In the genomic region with DNA sequence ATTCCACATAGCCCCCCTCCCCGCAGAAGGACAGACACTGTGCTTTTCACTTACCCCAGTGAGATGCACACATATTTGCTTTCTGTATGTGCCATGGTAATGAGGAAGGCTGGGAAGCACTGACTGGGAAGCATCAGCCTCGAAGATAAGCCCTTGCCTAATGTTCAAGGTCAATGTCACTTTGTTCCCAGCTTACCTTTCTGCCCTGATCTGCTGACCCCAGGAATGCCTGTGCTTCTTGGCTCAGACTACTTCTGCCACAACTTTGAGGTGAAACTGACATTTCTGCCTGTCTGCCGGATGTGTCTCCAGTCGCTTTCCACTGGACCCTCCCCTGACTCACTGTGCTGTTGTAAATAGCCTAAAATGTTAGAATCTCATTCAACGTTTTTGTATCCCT, we compare ENCODE assay signal across 1 cellular context.
TF ChIP-seq lines count a peak whose summit lies in the region.

No MANE protein-coding gene starts in this region.

TF ChIP-seq in HepG2, 621 proteins besides CTCF, POLR2A, EP300 and RAD21 (continued from another document and continues in another):
- TF ChIP-seq, protein P1, sequence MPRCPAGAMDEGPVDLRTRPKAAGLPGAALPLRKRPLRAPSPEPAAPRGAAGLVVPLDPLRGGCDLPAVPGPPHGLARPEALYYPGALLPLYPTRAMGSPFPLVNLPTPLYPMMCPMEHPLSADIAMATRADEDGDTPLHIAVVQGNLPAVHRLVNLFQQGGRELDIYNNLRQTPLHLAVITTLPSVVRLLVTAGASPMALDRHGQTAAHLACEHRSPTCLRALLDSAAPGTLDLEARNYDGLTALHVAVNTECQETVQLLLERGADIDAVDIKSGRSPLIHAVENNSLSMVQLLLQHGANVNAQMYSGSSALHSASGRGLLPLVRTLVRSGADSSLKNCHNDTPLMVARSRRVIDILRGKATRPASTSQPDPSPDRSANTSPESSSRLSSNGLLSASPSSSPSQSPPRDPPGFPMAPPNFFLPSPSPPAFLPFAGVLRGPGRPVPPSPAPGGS (CRISPR knock-in tag; IDR thresholded peaks at IDR 0.05) = no peak
- TF ChIP-seq, protein P2, sequence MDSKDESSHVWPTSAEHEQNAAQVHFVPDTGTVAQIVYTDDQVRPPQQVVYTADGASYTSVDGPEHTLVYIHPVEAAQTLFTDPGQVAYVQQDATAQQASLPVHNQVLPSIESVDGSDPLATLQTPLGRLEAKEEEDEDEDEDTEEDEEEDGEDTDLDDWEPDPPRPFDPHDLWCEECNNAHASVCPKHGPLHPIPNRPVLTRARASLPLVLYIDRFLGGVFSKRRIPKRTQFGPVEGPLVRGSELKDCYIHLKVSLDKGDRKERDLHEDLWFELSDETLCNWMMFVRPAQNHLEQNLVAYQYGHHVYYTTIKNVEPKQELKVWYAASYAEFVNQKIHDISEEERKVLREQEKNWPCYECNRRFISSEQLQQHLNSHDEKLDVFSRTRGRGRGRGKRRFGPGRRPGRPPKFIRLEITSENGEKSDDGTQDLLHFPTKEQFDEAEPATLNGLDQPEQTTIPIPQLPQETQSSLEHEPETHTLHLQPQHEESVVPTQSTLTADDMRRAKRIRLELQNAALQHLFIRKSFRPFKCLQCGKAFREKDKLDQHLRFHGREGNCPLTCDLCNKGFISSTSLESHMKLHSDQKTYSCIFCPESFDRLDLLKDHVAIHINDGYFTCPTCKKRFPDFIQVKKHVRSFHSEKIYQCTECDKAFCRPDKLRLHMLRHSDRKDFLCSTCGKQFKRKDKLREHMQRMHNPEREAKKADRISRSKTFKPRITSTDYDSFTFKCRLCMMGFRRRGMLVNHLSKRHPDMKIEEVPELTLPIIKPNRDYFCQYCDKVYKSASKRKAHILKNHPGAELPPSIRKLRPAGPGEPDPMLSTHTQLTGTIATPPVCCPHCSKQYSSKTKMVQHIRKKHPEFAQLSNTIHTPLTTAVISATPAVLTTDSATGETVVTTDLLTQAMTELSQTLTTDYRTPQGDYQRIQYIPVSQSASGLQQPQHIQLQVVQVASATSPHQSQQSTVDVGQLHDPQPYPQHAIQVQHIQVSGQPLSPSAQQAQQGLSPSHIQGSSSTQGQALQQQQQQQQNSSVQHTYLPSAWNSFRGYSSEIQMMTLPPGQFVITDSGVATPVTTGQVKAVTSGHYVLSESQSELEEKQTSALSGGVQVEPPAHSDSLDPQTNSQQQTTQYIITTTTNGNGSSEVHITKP (CRISPR knock-in tag; IDR thresholded peaks at IDR 0.05; ENCODE audit: low read depth) = no peak
- TF ChIP-seq MZF1 (CRISPR knock-in tag; IDR thresholded peaks at IDR 0.05; ENCODE audit: borderline replicate concordance) = no peak
- no peak for TF ChIP-seq EZH2 (conservative IDR thresholded peaks at IDR 0.05; ENCODE audit: low read depth, low read length)
- TF ChIP-seq MYNN (CRISPR knock-in tag; IDR thresholded peaks at IDR 0.05; ENCODE audit: low read depth) = no peak
- no peak for TF ChIP-seq FOXM1 (CRISPR knock-in tag; IDR thresholded peaks at IDR 0.05)
- TF ChIP-seq ZNF343 (CRISPR knock-in tag; IDR thresholded peaks at IDR 0.05) = no peak
- no peak for TF ChIP-seq ZSCAN29 (CRISPR knock-in tag; conservative IDR thresholded peaks at IDR 0.05)
- no peak for TF ChIP-seq SIX1 (CRISPR knock-in tag; IDR thresholded peaks at IDR 0.05; ENCODE audit: borderline replicate concordance)
- TF ChIP-seq, protein P3, sequence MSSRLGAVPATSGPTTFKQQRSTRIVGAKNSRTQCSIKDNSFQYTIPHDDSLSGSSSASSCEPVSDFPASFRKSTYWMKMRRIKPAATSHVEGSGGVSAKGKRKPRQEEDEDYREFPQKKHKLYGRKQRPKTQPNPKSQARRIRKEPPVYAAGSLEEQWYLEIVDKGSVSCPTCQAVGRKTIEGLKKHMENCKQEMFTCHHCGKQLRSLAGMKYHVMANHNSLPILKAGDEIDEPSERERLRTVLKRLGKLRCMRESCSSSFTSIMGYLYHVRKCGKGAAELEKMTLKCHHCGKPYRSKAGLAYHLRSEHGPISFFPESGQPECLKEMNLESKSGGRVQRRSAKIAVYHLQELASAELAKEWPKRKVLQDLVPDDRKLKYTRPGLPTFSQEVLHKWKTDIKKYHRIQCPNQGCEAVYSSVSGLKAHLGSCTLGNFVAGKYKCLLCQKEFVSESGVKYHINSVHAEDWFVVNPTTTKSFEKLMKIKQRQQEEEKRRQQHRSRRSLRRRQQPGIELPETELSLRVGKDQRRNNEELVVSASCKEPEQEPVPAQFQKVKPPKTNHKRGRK (CRISPR knock-in tag; IDR thresholded peaks at IDR 0.05) = no peak
- TF ChIP-seq, protein P4, sequence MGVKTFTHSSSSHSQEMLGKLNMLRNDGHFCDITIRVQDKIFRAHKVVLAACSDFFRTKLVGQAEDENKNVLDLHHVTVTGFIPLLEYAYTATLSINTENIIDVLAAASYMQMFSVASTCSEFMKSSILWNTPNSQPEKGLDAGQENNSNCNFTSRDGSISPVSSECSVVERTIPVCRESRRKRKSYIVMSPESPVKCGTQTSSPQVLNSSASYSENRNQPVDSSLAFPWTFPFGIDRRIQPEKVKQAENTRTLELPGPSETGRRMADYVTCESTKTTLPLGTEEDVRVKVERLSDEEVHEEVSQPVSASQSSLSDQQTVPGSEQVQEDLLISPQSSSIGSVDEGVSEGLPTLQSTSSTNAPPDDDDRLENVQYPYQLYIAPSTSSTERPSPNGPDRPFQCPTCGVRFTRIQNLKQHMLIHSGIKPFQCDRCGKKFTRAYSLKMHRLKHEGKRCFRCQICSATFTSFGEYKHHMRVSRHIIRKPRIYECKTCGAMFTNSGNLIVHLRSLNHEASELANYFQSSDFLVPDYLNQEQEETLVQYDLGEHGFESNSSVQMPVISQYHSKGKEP (CRISPR knock-in tag; IDR thresholded peaks at IDR 0.05) = no peak
- no peak for TF ChIP-seq HMG20B (CRISPR knock-in tag; conservative IDR thresholded peaks at IDR 0.05)
- no peak for TF ChIP-seq SCMH1 (CRISPR knock-in tag; IDR thresholded peaks at IDR 0.05; ENCODE audit: borderline replicate concordance)
- TF ChIP-seq, protein P5, sequence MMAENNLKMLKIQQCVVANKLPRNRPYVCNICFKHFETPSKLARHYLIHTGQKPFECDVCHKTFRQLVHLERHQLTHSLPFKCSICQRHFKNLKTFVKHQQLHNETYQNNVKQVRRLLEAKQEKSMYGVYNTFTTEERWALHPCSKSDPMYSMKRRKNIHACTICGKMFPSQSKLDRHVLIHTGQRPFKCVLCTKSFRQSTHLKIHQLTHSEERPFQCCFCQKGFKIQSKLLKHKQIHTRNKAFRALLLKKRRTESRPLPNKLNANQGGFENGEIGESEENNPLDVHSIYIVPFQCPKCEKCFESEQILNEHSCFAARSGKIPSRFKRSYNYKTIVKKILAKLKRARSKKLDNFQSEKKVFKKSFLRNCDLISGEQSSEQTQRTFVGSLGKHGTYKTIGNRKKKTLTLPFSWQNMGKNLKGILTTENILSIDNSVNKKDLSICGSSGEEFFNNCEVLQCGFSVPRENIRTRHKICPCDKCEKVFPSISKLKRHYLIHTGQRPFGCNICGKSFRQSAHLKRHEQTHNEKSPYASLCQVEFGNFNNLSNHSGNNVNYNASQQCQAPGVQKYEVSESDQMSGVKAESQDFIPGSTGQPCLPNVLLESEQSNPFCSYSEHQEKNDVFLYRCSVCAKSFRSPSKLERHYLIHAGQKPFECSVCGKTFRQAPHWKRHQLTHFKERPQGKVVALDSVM (CRISPR knock-in tag; IDR thresholded peaks at IDR 0.05) = no peak
- TF ChIP-seq, protein P6, sequence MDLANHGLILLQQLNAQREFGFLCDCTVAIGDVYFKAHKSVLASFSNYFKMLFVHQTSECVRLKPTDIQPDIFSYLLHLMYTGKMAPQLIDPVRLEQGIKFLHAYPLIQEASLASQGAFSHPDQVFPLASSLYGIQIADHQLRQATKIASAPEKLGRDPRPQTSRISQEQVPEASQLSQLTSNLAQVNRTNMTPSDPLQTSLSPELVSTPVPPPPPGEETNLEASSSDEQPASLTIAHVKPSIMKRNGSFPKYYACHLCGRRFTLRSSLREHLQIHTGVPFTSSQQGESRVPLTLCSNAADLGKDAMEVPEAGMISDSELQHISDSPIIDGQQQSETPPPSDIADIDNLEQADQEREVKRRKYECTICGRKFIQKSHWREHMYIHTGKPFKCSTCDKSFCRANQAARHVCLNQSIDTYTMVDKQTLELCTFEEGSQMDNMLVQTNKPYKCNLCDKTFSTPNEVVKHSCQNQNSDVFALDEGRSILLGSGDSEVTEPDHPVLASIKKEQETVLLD (CRISPR knock-in tag; IDR thresholded peaks at IDR 0.05; ENCODE audit: low read depth) = no peak
- TF ChIP-seq, protein P7, sequence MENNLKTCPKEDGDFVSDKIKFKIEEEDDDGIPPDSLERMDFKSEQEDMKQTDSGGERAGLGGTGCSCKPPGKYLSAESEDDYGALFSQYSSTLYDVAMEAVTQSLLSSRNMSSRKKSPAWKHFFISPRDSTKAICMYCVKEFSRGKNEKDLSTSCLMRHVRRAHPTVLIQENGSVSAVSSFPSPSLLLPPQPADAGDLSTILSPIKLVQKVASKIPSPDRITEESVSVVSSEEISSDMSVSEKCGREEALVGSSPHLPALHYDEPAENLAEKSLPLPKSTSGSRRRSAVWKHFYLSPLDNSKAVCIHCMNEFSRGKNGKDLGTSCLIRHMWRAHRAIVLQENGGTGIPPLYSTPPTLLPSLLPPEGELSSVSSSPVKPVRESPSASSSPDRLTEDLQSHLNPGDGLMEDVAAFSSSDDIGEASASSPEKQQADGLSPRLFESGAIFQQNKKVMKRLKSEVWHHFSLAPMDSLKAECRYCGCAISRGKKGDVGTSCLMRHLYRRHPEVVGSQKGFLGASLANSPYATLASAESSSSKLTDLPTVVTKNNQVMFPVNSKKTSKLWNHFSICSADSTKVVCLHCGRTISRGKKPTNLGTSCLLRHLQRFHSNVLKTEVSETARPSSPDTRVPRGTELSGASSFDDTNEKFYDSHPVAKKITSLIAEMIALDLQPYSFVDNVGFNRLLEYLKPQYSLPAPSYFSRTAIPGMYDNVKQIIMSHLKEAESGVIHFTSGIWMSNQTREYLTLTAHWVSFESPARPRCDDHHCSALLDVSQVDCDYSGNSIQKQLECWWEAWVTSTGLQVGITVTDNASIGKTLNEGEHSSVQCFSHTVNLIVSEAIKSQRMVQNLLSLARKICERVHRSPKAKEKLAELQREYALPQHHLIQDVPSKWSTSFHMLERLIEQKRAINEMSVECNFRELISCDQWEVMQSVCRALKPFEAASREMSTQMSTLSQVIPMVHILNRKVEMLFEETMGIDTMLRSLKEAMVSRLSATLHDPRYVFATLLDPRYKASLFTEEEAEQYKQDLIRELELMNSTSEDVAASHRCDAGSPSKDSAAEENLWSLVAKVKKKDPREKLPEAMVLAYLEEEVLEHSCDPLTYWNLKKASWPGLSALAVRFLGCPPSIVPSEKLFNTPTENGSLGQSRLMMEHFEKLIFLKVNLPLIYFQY (CRISPR knock-in tag; IDR thresholded peaks at IDR 0.05; ENCODE audit: borderline replicate concordance) = no peak
- peak; percentile 76; the same call in 1 of the 2 replicates for TF ChIP-seq RXRA (CRISPR knock-in tag; IDR thresholded peaks at IDR 0.05)
- TF ChIP-seq NR2C2 (CRISPR knock-in tag; IDR thresholded peaks at IDR 0.05; ENCODE audit: borderline replicate concordance) = no peak
- TF ChIP-seq ZSCAN22 (CRISPR knock-in tag; IDR thresholded peaks at IDR 0.05) = no peak
- TF ChIP-seq GATA4 (IDR thresholded peaks at IDR 0.05; ENCODE audit: borderline replicate concordance, low read depth) = no peak
- TF ChIP-seq ZNF782 (CRISPR knock-in tag; IDR thresholded peaks at IDR 0.05; ENCODE audit: borderline replicate concordance) = no peak
- TF ChIP-seq ZNF563 (CRISPR knock-in tag; IDR thresholded peaks at IDR 0.05) = no peak
- TF ChIP-seq IRF2 (CRISPR knock-in tag; IDR thresholded peaks at IDR 0.05) = peak; percentile 45; the same call in 1 of the 2 replicates
- TF ChIP-seq, protein P8, sequence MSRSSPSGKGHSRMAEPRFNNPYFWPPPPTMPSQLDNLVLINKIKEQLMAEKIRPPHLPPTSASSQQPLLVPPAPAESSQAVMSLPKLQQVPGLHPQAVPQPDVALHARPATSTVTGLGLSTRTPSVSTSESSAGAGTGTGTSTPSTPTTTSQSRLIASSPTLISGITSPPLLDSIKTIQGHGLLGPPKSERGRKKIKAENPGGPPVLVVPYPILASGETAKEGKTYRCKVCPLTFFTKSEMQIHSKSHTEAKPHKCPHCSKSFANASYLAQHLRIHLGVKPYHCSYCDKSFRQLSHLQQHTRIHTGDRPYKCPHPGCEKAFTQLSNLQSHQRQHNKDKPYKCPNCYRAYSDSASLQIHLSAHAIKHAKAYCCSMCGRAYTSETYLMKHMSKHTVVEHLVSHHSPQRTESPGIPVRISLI (CRISPR knock-in tag; IDR thresholded peaks at IDR 0.05; ENCODE audit: borderline replicate concordance) = no peak
- no peak for TF ChIP-seq ATF7 (IDR thresholded peaks at IDR 0.05)
- TF ChIP-seq ATF7 (CRISPR knock-in tag; IDR thresholded peaks at IDR 0.05) = no peak
- TF ChIP-seq ZNF547 (CRISPR knock-in tag; IDR thresholded peaks at IDR 0.05) = no peak
- no peak for TF ChIP-seq ZIK1 (CRISPR knock-in tag; IDR thresholded peaks at IDR 0.05; ENCODE audit: borderline replicate concordance, low read depth)
- TF ChIP-seq, protein P9, sequence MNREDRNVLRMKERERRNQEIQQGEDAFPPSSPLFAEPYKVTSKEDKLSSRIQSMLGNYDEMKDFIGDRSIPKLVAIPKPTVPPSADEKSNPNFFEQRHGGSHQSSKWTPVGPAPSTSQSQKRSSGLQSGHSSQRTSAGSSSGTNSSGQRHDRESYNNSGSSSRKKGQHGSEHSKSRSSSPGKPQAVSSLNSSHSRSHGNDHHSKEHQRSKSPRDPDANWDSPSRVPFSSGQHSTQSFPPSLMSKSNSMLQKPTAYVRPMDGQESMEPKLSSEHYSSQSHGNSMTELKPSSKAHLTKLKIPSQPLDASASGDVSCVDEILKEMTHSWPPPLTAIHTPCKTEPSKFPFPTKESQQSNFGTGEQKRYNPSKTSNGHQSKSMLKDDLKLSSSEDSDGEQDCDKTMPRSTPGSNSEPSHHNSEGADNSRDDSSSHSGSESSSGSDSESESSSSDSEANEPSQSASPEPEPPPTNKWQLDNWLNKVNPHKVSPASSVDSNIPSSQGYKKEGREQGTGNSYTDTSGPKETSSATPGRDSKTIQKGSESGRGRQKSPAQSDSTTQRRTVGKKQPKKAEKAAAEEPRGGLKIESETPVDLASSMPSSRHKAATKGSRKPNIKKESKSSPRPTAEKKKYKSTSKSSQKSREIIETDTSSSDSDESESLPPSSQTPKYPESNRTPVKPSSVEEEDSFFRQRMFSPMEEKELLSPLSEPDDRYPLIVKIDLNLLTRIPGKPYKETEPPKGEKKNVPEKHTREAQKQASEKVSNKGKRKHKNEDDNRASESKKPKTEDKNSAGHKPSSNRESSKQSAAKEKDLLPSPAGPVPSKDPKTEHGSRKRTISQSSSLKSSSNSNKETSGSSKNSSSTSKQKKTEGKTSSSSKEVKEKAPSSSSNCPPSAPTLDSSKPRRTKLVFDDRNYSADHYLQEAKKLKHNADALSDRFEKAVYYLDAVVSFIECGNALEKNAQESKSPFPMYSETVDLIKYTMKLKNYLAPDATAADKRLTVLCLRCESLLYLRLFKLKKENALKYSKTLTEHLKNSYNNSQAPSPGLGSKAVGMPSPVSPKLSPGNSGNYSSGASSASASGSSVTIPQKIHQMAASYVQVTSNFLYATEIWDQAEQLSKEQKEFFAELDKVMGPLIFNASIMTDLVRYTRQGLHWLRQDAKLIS (CRISPR knock-in tag; IDR thresholded peaks at IDR 0.05) = no peak
- no peak for TF ChIP-seq LCORL (IDR thresholded peaks at IDR 0.05)
- 0 out of 2 replicates have a peak, but pooled peaks have one; percentile 43 for TF ChIP-seq LCORL (CRISPR knock-in tag; IDR thresholded peaks at IDR 0.05)
- no peak for TF ChIP-seq ZNF30 (CRISPR knock-in tag; IDR thresholded peaks at IDR 0.05)
- no peak for TF ChIP-seq KLF6 (CRISPR knock-in tag; IDR thresholded peaks at IDR 0.05)
